1 cellular context compared by ENCODE assay signal in the genomic region with DNA sequence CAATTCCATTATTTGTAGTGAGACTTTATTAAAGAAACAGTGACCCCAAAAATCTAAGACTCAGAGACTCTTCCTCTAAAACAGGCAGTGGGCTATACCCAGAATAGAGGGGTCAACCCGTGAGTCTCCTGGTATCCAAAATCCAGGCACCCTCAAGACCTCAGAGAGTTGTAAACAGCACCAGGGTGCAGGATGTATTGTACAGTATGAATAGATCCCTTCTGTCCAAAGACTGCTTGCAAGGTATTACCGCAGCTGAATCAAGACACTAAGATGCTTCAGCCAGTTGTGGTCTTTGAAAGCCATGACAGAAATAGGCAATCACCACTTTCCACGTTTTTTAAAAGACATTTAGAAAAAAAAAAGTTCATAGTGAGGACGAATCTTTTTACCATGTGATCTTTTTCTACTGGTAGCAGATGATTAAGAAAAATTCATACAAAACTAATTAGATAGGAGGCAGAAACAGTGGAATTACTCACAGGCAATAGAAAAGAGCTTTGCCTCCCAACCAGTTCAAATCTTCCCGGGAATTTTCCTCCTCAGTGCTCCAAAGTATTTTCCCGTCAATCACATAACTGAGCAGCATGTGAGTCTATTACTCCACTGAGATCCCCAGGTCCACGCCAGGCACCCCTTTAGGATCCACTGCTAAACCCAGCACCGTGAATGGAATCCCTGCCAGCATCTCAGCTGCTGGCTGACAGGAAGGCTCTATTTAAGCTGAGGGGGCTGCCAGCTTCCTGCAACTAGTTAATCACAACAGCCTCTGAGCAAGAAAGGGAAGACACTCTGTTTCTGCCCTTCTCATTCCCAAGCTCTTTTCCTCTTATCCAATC.
TF ChIP-seq lines count a peak whose summit lies in the region.

No MANE protein-coding gene starts in this region.

TF ChIP-seq in WTC11, 78 proteins besides CTCF, POLR2A, EP300 and RAD21 (continued from another document):
- TF ChIP-seq, protein P1, sequence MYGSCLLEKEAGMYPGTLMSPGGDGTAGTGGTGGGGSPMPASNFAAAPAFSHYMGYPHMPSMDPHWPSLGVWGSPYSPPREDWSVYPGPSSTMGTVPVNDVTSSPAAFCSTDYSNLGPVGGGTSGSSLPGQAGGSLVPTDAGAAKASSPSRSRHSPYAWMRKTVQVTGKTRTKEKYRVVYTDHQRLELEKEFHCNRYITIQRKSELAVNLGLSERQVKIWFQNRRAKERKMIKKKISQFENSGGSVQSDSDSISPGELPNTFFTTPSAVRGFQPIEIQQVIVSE (CRISPR knock-in tag; IDR thresholded peaks at IDR 0.05; ENCODE audit: borderline replicate concordance), result no peak
- TF ChIP-seq, protein P2, sequence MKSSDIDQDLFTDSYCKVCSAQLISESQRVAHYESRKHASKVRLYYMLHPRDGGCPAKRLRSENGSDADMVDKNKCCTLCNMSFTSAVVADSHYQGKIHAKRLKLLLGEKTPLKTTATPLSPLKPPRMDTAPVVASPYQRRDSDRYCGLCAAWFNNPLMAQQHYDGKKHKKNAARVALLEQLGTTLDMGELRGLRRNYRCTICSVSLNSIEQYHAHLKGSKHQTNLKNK (CRISPR knock-in tag; IDR thresholded peaks at IDR 0.05), result no peak
- TF ChIP-seq CREM (CRISPR knock-in tag; IDR thresholded peaks at IDR 0.05) (no peak), SOX15 (CRISPR knock-in tag; IDR thresholded peaks at IDR 0.05) (no peak)
- TF ChIP-seq, protein P3, sequence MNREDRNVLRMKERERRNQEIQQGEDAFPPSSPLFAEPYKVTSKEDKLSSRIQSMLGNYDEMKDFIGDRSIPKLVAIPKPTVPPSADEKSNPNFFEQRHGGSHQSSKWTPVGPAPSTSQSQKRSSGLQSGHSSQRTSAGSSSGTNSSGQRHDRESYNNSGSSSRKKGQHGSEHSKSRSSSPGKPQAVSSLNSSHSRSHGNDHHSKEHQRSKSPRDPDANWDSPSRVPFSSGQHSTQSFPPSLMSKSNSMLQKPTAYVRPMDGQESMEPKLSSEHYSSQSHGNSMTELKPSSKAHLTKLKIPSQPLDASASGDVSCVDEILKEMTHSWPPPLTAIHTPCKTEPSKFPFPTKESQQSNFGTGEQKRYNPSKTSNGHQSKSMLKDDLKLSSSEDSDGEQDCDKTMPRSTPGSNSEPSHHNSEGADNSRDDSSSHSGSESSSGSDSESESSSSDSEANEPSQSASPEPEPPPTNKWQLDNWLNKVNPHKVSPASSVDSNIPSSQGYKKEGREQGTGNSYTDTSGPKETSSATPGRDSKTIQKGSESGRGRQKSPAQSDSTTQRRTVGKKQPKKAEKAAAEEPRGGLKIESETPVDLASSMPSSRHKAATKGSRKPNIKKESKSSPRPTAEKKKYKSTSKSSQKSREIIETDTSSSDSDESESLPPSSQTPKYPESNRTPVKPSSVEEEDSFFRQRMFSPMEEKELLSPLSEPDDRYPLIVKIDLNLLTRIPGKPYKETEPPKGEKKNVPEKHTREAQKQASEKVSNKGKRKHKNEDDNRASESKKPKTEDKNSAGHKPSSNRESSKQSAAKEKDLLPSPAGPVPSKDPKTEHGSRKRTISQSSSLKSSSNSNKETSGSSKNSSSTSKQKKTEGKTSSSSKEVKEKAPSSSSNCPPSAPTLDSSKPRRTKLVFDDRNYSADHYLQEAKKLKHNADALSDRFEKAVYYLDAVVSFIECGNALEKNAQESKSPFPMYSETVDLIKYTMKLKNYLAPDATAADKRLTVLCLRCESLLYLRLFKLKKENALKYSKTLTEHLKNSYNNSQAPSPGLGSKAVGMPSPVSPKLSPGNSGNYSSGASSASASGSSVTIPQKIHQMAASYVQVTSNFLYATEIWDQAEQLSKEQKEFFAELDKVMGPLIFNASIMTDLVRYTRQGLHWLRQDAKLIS (CRISPR knock-in tag; IDR thresholded peaks at IDR 0.05; ENCODE audit: borderline replicate concordance), result no peak
- TF ChIP-seq, protein P4, sequence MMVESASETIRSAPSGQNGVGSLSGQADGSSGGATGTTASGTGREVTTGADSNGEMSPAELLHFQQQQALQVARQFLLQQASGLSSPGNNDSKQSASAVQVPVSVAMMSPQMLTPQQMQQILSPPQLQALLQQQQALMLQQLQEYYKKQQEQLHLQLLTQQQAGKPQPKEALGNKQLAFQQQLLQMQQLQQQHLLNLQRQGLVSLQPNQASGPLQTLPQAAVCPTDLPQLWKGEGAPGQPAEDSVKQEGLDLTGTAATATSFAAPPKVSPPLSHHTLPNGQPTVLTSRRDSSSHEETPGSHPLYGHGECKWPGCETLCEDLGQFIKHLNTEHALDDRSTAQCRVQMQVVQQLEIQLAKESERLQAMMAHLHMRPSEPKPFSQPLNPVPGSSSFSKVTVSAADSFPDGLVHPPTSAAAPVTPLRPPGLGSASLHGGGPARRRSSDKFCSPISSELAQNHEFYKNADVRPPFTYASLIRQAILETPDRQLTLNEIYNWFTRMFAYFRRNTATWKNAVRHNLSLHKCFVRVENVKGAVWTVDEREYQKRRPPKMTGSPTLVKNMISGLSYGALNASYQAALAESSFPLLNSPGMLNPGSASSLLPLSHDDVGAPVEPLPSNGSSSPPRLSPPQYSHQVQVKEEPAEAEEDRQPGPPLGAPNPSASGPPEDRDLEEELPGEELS (CRISPR knock-in tag; IDR thresholded peaks at IDR 0.05), result no peak
